ENCODE assay signal across 1 cellular context in the genomic region with DNA sequence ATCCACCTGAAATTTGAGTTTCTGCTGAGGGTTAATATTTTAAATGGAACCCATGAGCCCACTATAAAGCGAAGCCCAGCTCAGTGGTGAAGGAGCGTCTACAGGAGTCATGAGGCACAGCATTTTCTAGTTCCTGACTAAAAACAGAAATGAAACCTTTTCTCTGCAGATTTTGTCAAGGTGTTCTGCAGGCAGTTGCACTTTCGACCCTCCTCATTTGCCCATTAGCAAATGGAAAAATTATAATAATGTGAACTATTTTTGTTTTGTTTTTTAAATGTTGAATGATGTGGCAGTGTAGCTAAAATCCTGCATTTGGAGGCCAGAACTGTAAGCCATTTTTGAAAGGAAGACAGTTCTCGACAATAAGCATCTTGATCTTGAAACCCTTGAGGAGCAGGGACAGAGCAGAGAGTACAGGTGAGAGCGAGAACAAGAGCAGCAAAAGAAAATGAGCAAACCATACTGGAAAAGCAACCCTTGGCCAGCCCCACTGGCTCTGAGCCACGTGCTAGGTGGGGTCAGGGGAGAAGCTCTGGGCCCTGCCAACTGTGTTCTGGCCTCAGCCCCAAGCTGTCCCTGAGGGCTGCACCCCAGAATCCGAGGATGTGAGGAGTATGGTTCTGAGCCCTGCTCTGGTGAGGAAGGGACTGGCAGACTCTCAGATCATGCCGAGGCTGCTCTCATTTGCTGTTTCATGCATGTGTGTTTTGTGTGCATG.
TF ChIP-seq lines count a peak whose summit lies in the region.

No MANE protein-coding gene starts in this region.

TF ChIP-seq in GM23338, 12 proteins besides CTCF, POLR2A, EP300 and RAD21:
- TF ChIP-seq, protein P1, sequence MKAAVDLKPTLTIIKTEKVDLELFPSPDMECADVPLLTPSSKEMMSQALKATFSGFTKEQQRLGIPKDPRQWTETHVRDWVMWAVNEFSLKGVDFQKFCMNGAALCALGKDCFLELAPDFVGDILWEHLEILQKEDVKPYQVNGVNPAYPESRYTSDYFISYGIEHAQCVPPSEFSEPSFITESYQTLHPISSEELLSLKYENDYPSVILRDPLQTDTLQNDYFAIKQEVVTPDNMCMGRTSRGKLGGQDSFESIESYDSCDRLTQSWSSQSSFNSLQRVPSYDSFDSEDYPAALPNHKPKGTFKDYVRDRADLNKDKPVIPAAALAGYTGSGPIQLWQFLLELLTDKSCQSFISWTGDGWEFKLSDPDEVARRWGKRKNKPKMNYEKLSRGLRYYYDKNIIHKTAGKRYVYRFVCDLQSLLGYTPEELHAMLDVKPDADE (IDR thresholded peaks at IDR 0.05) = no peak
- no peak for TF ChIP-seq CREB1 (CRISPR knock-in tag; IDR thresholded peaks at IDR 0.05; ENCODE audit: low read depth)
- no peak for TF ChIP-seq ZNF331 (CRISPR knock-in tag; IDR thresholded peaks at IDR 0.05; ENCODE audit: low read depth)
- no peak for TF ChIP-seq ZNF114 (CRISPR knock-in tag; IDR thresholded peaks at IDR 0.05)
- TF ChIP-seq POLR2AphosphoS5 (IDR thresholded peaks at IDR 0.05; ENCODE audit: low read depth) = no peak
- TF ChIP-seq, protein P2, sequence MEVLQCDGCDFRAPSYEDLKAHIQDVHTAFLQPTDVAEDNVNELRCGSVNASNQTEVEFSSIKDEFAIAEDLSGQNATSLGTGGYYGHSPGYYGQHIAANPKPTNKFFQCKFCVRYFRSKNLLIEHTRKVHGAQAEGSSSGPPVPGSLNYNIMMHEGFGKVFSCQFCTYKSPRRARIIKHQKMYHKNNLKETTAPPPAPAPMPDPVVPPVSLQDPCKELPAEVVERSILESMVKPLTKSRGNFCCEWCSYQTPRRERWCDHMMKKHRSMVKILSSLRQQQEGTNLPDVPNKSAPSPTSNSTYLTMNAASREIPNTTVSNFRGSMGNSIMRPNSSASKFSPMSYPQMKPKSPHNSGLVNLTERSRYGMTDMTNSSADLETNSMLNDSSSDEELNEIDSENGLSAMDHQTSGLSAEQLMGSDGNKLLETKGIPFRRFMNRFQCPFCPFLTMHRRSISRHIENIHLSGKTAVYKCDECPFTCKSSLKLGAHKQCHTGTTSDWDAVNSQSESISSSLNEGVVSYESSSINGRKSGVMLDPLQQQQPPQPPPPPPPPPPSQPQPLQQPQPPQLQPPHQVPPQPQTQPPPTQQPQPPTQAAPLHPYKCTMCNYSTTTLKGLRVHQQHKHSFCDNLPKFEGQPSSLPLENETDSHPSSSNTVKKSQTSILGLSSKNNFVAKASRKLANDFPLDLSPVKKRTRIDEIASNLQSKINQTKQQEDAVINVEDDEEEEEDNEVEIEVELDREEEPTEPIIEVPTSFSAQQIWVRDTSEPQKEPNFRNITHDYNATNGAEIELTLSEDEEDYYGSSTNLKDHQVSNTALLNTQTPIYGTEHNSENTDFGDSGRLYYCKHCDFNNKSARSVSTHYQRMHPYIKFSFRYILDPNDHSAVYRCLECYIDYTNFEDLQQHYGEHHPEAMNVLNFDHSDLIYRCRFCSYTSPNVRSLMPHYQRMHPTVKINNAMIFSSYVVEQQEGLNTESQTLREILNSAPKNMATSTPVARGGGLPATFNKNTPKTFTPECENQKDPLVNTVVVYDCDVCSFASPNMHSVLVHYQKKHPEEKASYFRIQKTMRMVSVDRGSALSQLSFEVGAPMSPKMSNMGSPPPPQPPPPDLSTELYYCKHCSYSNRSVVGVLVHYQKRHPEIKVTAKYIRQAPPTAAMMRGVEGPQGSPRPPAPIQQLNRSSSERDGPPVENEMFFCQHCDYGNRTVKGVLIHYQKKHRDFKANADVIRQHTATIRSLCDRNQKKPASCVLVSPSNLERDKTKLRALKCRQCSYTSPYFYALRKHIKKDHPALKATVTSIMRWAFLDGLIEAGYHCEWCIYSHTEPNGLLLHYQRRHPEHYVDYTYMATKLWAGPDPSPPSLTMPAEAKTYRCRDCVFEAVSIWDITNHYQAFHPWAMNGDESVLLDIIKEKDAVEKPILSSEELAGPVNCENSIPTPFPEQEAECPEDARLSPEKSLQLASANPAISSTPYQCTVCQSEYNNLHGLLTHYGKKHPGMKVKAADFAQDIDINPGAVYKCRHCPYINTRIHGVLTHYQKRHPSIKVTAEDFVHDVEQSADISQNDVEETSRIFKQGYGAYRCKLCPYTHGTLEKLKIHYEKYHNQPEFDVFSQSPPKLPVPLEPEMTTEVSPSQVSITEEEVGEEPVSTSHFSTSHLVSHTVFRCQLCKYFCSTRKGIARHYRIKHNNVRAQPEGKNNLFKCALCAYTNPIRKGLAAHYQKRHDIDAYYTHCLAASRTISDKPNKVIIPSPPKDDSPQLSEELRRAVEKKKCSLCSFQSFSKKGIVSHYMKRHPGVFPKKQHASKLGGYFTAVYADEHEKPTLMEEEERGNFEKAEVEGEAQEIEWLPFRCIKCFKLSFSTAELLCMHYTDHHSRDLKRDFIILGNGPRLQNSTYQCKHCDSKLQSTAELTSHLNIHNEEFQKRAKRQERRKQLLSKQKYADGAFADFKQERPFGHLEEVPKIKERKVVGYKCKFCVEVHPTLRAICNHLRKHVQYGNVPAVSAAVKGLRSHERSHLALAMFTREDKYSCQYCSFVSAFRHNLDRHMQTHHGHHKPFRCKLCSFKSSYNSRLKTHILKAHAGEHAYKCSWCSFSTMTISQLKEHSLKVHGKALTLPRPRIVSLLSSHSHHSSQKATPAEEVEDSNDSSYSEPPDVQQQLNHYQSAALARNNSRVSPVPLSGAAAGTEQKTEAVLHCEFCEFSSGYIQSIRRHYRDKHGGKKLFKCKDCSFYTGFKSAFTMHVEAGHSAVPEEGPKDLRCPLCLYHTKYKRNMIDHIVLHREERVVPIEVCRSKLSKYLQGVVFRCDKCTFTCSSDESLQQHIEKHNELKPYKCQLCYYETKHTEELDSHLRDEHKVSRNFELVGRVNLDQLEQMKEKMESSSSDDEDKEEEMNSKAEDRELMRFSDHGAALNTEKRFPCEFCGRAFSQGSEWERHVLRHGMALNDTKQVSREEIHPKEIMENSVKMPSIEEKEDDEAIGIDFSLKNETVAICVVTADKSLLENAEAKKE (CRISPR knock-in tag; IDR thresholded peaks at IDR 0.05) = no peak
- TF ChIP-seq EZH2 (IDR thresholded peaks at IDR 0.05; ENCODE audit: low read depth, unreplicated experiment) = no peak
- no peak for TF ChIP-seq EZH2phosphoT487 (IDR thresholded peaks at IDR 0.05; ENCODE audit: unreplicated experiment)
- TF ChIP-seq, protein P3, sequence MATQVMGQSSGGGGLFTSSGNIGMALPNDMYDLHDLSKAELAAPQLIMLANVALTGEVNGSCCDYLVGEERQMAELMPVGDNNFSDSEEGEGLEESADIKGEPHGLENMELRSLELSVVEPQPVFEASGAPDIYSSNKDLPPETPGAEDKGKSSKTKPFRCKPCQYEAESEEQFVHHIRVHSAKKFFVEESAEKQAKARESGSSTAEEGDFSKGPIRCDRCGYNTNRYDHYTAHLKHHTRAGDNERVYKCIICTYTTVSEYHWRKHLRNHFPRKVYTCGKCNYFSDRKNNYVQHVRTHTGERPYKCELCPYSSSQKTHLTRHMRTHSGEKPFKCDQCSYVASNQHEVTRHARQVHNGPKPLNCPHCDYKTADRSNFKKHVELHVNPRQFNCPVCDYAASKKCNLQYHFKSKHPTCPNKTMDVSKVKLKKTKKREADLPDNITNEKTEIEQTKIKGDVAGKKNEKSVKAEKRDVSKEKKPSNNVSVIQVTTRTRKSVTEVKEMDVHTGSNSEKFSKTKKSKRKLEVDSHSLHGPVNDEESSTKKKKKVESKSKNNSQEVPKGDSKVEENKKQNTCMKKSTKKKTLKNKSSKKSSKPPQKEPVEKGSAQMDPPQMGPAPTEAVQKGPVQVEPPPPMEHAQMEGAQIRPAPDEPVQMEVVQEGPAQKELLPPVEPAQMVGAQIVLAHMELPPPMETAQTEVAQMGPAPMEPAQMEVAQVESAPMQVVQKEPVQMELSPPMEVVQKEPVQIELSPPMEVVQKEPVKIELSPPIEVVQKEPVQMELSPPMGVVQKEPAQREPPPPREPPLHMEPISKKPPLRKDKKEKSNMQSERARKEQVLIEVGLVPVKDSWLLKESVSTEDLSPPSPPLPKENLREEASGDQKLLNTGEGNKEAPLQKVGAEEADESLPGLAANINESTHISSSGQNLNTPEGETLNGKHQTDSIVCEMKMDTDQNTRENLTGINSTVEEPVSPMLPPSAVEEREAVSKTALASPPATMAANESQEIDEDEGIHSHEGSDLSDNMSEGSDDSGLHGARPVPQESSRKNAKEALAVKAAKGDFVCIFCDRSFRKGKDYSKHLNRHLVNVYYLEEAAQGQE (IDR thresholded peaks at IDR 0.05; ENCODE audit: unreplicated experiment) = no peak
- no peak for TF ChIP-seq NANOG (IDR thresholded peaks at IDR 0.05; ENCODE audit: borderline replicate concordance)
- no peak for TF ChIP-seq JUNB (IDR thresholded peaks at IDR 0.05; ENCODE audit: unreplicated experiment)
- no peak for TF ChIP-seq STAT1 (IDR thresholded peaks at IDR 0.05; ENCODE audit: unreplicated experiment)
